In the genomic region with DNA sequence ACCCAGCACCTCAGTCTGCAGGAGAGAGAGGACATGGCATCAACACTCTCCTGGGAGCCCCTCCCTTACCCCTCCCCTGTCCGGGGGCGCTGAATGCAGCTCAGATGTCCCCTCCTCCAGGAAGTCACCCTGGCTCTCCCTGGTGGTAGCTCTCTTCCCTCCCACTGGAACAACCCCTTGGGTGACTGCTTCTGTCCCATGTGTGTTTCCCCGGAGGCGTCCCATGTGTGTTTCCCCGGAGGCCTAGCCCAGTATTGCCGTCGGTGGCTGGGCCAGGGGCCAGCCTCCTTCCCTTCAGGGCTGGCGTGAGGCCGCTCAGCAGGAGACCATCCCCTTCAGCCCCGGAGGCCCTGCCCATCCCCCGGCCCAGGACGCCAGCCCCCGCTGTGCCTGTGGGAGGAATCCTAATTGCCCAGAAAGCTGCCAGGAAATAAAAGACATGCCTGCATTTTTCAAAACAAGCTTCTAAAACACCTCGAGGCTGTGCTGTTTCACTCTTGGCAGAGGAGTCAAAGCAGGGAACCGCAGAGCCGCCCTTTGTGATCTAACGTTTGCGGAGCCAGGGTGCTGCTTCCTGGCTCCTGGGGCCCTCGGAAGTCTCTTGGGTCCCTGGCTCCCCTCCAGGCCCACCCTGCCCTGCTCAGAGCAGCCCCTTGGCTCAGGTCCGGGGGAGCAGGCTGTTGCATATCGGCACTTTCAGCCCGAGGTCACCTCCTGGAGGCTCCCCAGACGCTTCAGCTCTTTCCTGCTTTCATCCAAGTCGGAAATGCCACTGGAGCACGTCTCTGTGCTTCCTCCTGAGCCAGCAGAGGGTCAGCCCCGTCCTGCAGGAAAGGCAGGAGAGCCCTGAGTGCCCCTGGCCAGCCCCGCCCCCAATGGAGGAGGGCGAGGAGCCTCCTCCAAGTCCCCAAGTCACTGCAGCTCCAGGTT, we compare ENCODE assay signal across 8 cellular contexts. TPM values are rescaled to one million over a fixed set of nuclear protein-coding genes. Genes with fewer than 3 reads are reported as not detected.
A peak's percentile ranks its signal among the peaks of the same experiment; 100 is the strongest.
DNase-seq lines count a peak whose midpoint lies in the region; ATAC-seq and TF ChIP-seq lines count a peak whose summit lies in the region.

No MANE protein-coding gene starts in this region.

- intact Hi-C loops in Right ventricle myocardium superior (cut with DNase I) = no loop called here
- intact Hi-C loops in ovary (cut with DNase I) = no loop called here

- no peak overlapping the region for H3K4me3 ChIP-seq in CD4-positive, CD25-positive, alpha-beta regulatory T cell (ENCODE audit: low read depth, low read length)
- peak overlapping the region; percentile 15 for H3K4me3 ChIP-seq in ovary

- H3K36me3 ChIP-seq in CD4-positive, CD25-positive, alpha-beta regulatory T cell (ENCODE audit: control insufficient read depth, insufficient read depth, low read length) = no peaks in the 10 kb centered on the region
- no peaks in the 10 kb centered on the region for H3K36me3 ChIP-seq in ovary

- no peak for TF ChIP-seq EP300 in ovary (IDR thresholded peaks at IDR 0.05)

- no peaks in the 10 kb centered on the region for H3K36me3 Mint-ChIP-seq in CD4-positive, CD25-positive, alpha-beta regulatory T cell
- no peaks in the 10 kb centered on the region for H3K36me3 Mint-ChIP-seq in activated naive CD8-positive, alpha-beta T cell treated with anti-CD3 and anti-CD28 coated beads, Interleukin-2, amount 10 ng/mL, durations not matched to agents 7 days and 5 days

- TF ChIP-seq POLR2A in ovary (IDR thresholded peaks at IDR 0.05) = no peak

- H3K27ac Mint-ChIP-seq in CD4-positive, CD25-positive, alpha-beta regulatory T cell = peak overlapping the region in 2 of 3 donors; percentile 25 to 52
- peak overlapping the region; percentile 87 for H3K27ac Mint-ChIP-seq in activated naive CD8-positive, alpha-beta T cell treated with anti-CD3 and anti-CD28 coated beads, Interleukin-2, amount 10 ng/mL, durations not matched to agents 7 days and 5 days

- H3K27ac ChIP-seq in CD4-positive, CD25-positive, alpha-beta regulatory T cell (ENCODE audit: insufficient read depth, low read length, poor library complexity, severe bottlenecking) = no peak overlapping the region
- H3K27ac ChIP-seq in ovary = peak overlapping the region; percentile 71 to 77

- POLR2A ChIA-PET in activated naive CD8-positive, alpha-beta T cell treated with anti-CD3 and anti-CD28 coated beads, Interleukin-2, amount 10 ng/mL, durations not matched to agents 7 days and 5 days (lab: Charles Lee) = interaction anchor here (0.5 to 0.9 kb wide), 5 partner anchors 11 to 984 kb away, joined by 3 to 4 read pairs (median 3); a partner anchor contains a TSS

- H3K9me3 Mint-ChIP-seq in CD4-positive, CD25-positive, alpha-beta regulatory T cell = peaks cover 2 to 11% (median 7%) of the 10 kb centered on the region in 7 donors
- H3K9me3 Mint-ChIP-seq in activated naive CD8-positive, alpha-beta T cell treated with anti-CD3 and anti-CD28 coated beads, Interleukin-2, amount 10 ng/mL, durations not matched to agents 7 days and 5 days = peaks cover 4% of the 10 kb centered on the region

- H3K9me3 ChIP-seq in CD4-positive, CD25-positive, alpha-beta regulatory T cell (ENCODE audit: control insufficient read depth in 2 of 2, low read length in 2 of 2) = peaks cover 0 to 9% of the 10 kb centered on the region in 2 experiments
- H3K9me3 ChIP-seq in ovary = no peaks in the 10 kb centered on the region

- peaks cover 21% of the 10 kb centered on the region for H3K4me1 ChIP-seq in CD4-positive, CD25-positive, alpha-beta regulatory T cell (ENCODE audit: control insufficient read depth, insufficient read depth, low read length, poor library complexity, severe bottlenecking)
- peaks cover 19% of the 10 kb centered on the region for H3K4me1 ChIP-seq in ovary (ENCODE audit: insufficient read depth)

- peak; percentile 39 to 66 for ATAC-seq in CD4-positive, CD25-positive, alpha-beta regulatory T cell (ENCODE audit: low read depth in 2 of 2)
- ATAC-seq in activated naive CD8-positive, alpha-beta T cell treated with anti-CD3 and anti-CD28 coated beads, Interleukin-2, amount 10 ng/mL, durations not matched to agents 7 days and 5 days (ENCODE audit: low read depth) = peak; percentile 83
- ATAC-seq in Right ventricle myocardium superior (ENCODE audit: poor library complexity) (peak; percentile 43), GM18873 (IDR thresholded peaks at IDR 0.05; ENCODE audit: low FRiP score, unreplicated experiment) (no peak)

- 3 to 5% (median 3%) methylated on average over 28 of the region's 28 CpGs for WGBS in ovary, 3 donors

- peaks cover 32% of the 10 kb centered on the region for H3K27me3 Mint-ChIP-seq in CD4-positive, CD25-positive, alpha-beta regulatory T cell
- peaks cover 3% of the 10 kb centered on the region for H3K27me3 Mint-ChIP-seq in activated naive CD8-positive, alpha-beta T cell treated with anti-CD3 and anti-CD28 coated beads, Interleukin-2, amount 10 ng/mL, durations not matched to agents 7 days and 5 days

- peak overlapping the region in 3 of 4 donors; percentile 47 to 61 (median 59) for H3K4me3 Mint-ChIP-seq in CD4-positive, CD25-positive, alpha-beta regulatory T cell
- peak overlapping the region; percentile 60 for H3K4me3 Mint-ChIP-seq in activated naive CD8-positive, alpha-beta T cell treated with anti-CD3 and anti-CD28 coated beads, Interleukin-2, amount 10 ng/mL, durations not matched to agents 7 days and 5 days

- H3K4me1 Mint-ChIP-seq in CD4-positive, CD25-positive, alpha-beta regulatory T cell = peaks cover 0 to 23% (median 6%) of the 10 kb centered on the region in 4 donors
- H3K4me1 Mint-ChIP-seq in activated naive CD8-positive, alpha-beta T cell treated with anti-CD3 and anti-CD28 coated beads, Interleukin-2, amount 10 ng/mL, durations not matched to agents 7 days and 5 days = peaks cover 18% of the 10 kb centered on the region

- H3K27me3 ChIP-seq in CD4-positive, CD25-positive, alpha-beta regulatory T cell (ENCODE audit: control insufficient read depth, insufficient read depth, low read length) = no peaks in the 10 kb centered on the region
- H3K27me3 ChIP-seq in ovary = no peaks in the 10 kb centered on the region

- TF ChIP-seq CTCF in ovary (IDR thresholded peaks at IDR 0.05) = peak in 2 of 3 donors; percentile 23 to 28

- DNase-seq in CD4-positive, CD25-positive, alpha-beta regulatory T cell = peak in 2 of 3 donors; percentile 37 to 40
- DNase-seq in NCI-H146 treated with DMSO at 0.1 percent for 48 hours (lab: John Stamatoyannopoulos, UW; ENCODE audit: unreplicated experiment) = peak; percentile 48
- peak; percentile 65 for DNase-seq in activated naive CD8-positive, alpha-beta T cell treated with anti-CD3 and anti-CD28 coated beads, Interleukin-2, amount 10 ng/mL, durations not matched to agents 7 days and 5 days
- peak; percentile 73 for DNase-seq in Right ventricle myocardium superior
- DNase-seq in ovary = peak; percentile 71 to 94 (median 89)
- no peak for DNase-seq in GM19240 (ENCODE audit: insufficient read length, low spot score)
- no peak for DNase-seq in NCI-H2196 (lab: John Stamatoyannopoulos, UW; ENCODE audit: unreplicated experiment)

RNA-seq across cellular contexts. Expression of a gene that starts 11.4 kb away (rescaled TPM):
- total RNA-seq in CD4-positive, CD25-positive, alpha-beta regulatory T cell = 170 TPM
- polyA plus RNA-seq in CD4-positive, CD25-positive, alpha-beta regulatory T cell = 1 to 10 TPM; 1.7 to 5.6 (median 2.2) TPM
- 10 to 100 TPM; 14.5 to 18.7 TPM for total RNA-seq in activated naive CD8-positive, alpha-beta T cell treated with anti-CD3 and anti-CD28 coated beads, Interleukin-2, amount 10 ng/mL, durations not matched to agents 7 days and 5 days
- total RNA-seq in Right ventricle myocardium superior = 8.0 TPM
- 10 to 100 TPM; 32.7 to 69.5 (median 50.3) TPM for total RNA-seq in ovary
- 10 to 100 TPM; 16.7 to 29.5 TPM for polyA plus RNA-seq in ovary

Comparison
In these comparisons a context has a peak if more than half of its experiments do, and no peak if none do; other contexts are left out.
1. DNase-seq: peak in CD4-positive, CD25-positive, alpha-beta regulatory T cell (2 of 3), NCI-H146 treated with DMSO at 0.1 percent for 48 hours (single experiment), activated naive CD8-positive, alpha-beta T cell treated with anti-CD3 and anti-CD28 coated beads, Interleukin-2, amount 10 ng/mL, durations not matched to agents 7 days and 5 days (single experiment), Right ventricle myocardium superior (single experiment) and ovary (5 of 5); none in GM19240 (single experiment) and NCI-H2196 (single experiment).